8 cellular contexts compared by ENCODE assay signal in the genomic region with DNA sequence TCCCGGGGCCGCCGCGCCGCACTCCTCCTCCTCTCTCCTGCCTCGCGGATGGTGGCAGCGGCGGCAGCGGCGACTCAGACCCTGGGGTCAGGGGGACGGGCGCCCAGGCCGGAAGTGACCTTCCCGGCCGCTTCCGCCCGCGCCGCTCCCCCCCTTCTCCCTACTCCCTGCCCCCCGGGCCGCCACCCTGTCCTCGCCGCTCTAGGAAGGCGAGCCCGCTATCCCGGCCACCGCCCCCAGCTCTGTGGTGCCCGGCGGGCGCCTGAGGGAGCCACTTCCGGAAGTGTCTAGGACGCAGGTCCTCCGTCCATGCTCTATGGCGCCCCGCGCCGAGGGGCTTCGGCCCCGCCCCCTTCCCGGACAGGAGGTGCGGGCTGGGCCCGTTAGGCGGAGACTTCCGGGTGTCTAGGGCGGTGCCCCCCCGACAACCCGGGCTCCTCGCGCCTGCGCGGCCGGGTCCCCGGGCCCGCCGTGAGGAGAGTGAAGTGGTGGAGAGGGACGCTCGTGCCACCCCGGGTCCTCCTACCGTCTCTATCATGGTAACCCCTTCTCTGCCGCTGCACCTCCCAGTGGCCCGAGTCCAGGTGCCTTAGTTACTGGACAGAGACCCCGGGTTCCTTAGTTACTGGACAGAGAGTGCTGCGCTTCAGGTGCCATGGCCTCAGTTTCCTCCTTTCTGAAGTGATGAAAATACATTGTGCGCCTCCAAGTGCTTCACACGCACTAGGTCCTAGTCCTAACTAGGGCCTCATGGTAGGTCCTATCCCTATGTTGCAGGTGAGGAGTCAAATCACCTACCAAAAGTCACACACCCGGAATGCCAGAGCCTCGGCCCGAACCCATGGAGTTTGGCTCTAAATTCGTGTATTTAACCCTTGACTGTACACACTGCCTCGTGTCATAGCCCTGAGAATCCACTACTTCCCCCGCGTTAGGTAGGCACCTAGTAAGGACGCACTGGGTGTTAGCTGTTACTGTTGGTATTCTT. TPM values are rescaled to one million over a fixed set of nuclear protein-coding genes. Genes with fewer than 3 reads are reported as not detected.
DNase-seq lines count a peak whose midpoint lies in the region; ATAC-seq and TF ChIP-seq lines count a peak whose summit lies in the region.

A gene (minus strand): TSS at position 116 of the 988 bp plus-strand sequence. CDS start 18,078 bp downstream, outside the sequence.

- H3K27me3 ChIP-seq in kidney epithelial cell (ENCODE audit: control insufficient read depth, insufficient read depth, low read length): no peaks in the 10 kb centered on the region

- H3K36me3 ChIP-seq in kidney epithelial cell (ENCODE audit: control insufficient read depth, insufficient read depth, low read length): peaks cover 1% of the 10 kb centered on the region

- no peak for TF ChIP-seq CTCF in kidney epithelial cell (IDR thresholded peaks at IDR 0.05; ENCODE audit: insufficient read depth, low read length, poor library complexity, severe bottlenecking)

- DNase-seq in AG20443 (ENCODE audit: low spot score): peak; percentile 99
- peak; percentile 95 for DNase-seq in NCI-H510A (lab: John Stamatoyannopoulos, UW)
- peak; percentile 97 for DNase-seq in activated CD4-positive, alpha-beta T cell treated with anti-CD3 and anti-CD28 coated beads for 1 hour
- DNase-seq in cerebellum (ENCODE audit: low spot score): peak; percentile 99
- DNase-seq in kidney epithelial cell (ENCODE audit: low read depth): peak; percentile 65
- DNase-seq in stimulated activated CD4-positive, alpha-beta T cell treated with anti-CD3 and anti-CD28 coated beads, Interleukin-15, amount 100 ng/mL, for 48 hours (ENCODE audit: low read depth in 2 of 2): peak; percentile 93 to 97

- ATAC-seq in HG03432 (IDR thresholded peaks at IDR 0.05; ENCODE audit: unreplicated experiment): peak; percentile 84

- TF ChIP-seq POLR2A in GM19099 (IDR thresholded peaks at IDR 0.05; ENCODE audit: extremely low read depth, insufficient read length, low read depth): peak; percentile 63

- peak within 1 kb of the TSS; percentile 60 for H3K4me3 ChIP-seq in kidney epithelial cell (ENCODE audit: low read depth, low read length)

RNA-seq across cellular contexts. Expression of the gene that starts here (rescaled TPM):
- total RNA-seq in cerebellum: 13.6 TPM
- 26.6 and 38.3 TPM in 2 replicates for total RNA-seq in kidney epithelial cell

Comparison
In these comparisons a context has a peak if more than half of its experiments do, and no peak if none do; other contexts are left out.
1. Peak in every context shown above with its lines: DNase-seq, ATAC-seq and H3K4me3 ChIP-seq.